In the genomic region with DNA sequence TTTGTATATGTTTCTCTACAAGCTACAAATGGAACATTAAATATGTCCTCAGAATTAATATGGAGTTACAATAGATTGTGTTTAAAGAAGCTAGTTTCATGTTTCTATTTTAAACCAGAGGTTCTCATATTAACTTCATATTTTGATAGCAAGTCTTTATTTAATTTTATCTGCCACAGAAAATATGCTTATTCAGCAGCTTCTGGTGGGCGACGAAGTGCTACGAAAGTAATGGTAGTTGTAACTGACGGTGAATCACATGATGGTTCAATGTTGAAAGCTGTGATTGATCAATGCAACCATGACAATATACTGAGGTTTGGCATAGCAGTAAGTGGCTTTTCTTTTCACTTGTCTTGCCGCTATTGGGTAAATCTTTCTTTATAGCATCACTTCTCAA, we compare ENCODE assay signal across 27 cellular contexts. TPM values are rescaled to one million over a fixed set of nuclear protein-coding genes. Genes with fewer than 3 reads are reported as not detected.
DNase-seq lines count a peak whose midpoint lies in the region; ATAC-seq, FAIRE-seq and TF ChIP-seq lines count a peak whose summit lies in the region.
"Had no signal": no experiment of that assay in that cellular context is flagged by ENCODE, and none has a peak within 500 bp of the region (broad histone marks: within the 10 kb centered on the region; RNA-seq: fewer than 3 reads in every experiment).

No MANE protein-coding gene starts in this region.

- peaks cover 3% of the 10 kb centered on the region for H3K9me3 Mint-ChIP-seq in activated CD4-positive, alpha-beta T cell treated with anti-CD3 and anti-CD28 coated beads, Interleukin-2, amount 10 ng/mL, durations not matched to agents 24 days and 14 days
- H3K9me3 Mint-ChIP-seq: CD14-positive monocyte; CD4-positive, alpha-beta memory T cell; CD4-positive, CD25-positive, alpha-beta regulatory T cell; CD8-positive, alpha-beta memory T cell had no signal

- ATAC-seq in A549, result no peak
- no peak for ATAC-seq in IMR-90 (ENCODE audit: low read depth)
- no peak for ATAC-seq in GM21447 (IDR thresholded peaks at IDR 0.05; ENCODE audit: unreplicated experiment)
- ATAC-seq: GM12878 had no signal

- no peak overlapping the region for H3K27ac Mint-ChIP-seq in activated CD4-positive, alpha-beta T cell treated with anti-CD3 and anti-CD28 coated beads, Interleukin-2, amount 10 ng/mL, durations not matched to agents 24 days and 14 days
- H3K27ac Mint-ChIP-seq: CD14-positive monocyte; CD4-positive, alpha-beta memory T cell; CD4-positive, CD25-positive, alpha-beta regulatory T cell; CD8-positive, alpha-beta memory T cell had no signal

- intact Hi-C loops in activated CD4-positive, alpha-beta T cell treated with anti-CD3 and anti-CD28 coated beads, Interleukin-2, amount 10 ng/mL, durations not matched to agents 24 days and 14 days (cut with micrococcal nuclease), result no loop called here
- intact Hi-C loops in IMR-90 (cut with micrococcal nuclease), result no loop called here

- H3K18ac ChIP-seq in IMR-90 (ENCODE audit: low read depth, low read length) (no peak overlapping the region), H1 (ENCODE audit: extremely low read depth, low read length) (no peak overlapping the region)

- H3K9me3 ChIP-seq in A549 (no peaks in the 10 kb centered on the region), IMR-90 (ENCODE audit: control insufficient read depth, insufficient read depth, low read length) (no peaks in the 10 kb centered on the region), H1 (ENCODE audit: insufficient read depth in 2 of 2, low read depth in 1 of 2, low read length in 1 of 2) (no peaks in the 10 kb centered on the region)
- H3K9me3 ChIP-seq: BE2C, BLaER1 had no signal

- TF ChIP-seq POLR2A in A549 (IDR thresholded peaks at IDR 0.05; ENCODE audit: low read length) (no peak), IMR-90 (IDR thresholded peaks at IDR 0.05; ENCODE audit: low read depth, low read length) (no peak), H1 (IDR thresholded peaks at IDR 0.05; ENCODE audit: control extremely low read depth in 1 of 2, low read depth in 2 of 2, low read length in 2 of 2) (no peak)

- H3K36me3 Mint-ChIP-seq in activated CD4-positive, alpha-beta T cell treated with anti-CD3 and anti-CD28 coated beads, Interleukin-2, amount 10 ng/mL, durations not matched to agents 24 days and 14 days (ENCODE audit: low read depth), result peaks cover 40% of the 10 kb centered on the region
- H3K36me3 Mint-ChIP-seq: CD14-positive monocyte; CD4-positive, CD25-positive, alpha-beta regulatory T cell; CD8-positive, alpha-beta memory T cell had no signal

- no peak overlapping the region for H4K91ac ChIP-seq in IMR-90 (ENCODE audit: insufficient read depth, low read depth, low read length)
- no peak overlapping the region for H4K91ac ChIP-seq in H1 (replicated peaks; ENCODE audit: insufficient read length, low read length)

- H3K4me3 Mint-ChIP-seq in activated CD4-positive, alpha-beta T cell treated with anti-CD3 and anti-CD28 coated beads, Interleukin-2, amount 10 ng/mL, durations not matched to agents 24 days and 14 days, result no peak overlapping the region
- H3K4me3 Mint-ChIP-seq: CD14-positive monocyte; CD4-positive, alpha-beta memory T cell; CD4-positive, CD25-positive, alpha-beta regulatory T cell; CD8-positive, alpha-beta memory T cell had no signal

- no TSS peak for BruUV-seq in IMR-90 (replicated peaks; lab: Mats Ljungman, UMichigan)

- H4K8ac ChIP-seq in IMR-90 (ENCODE audit: low read depth in 2 of 2, low read length in 2 of 2) (no peak overlapping the region), H1 (ENCODE audit: extremely low read depth, insufficient read depth, low read length) (no peak overlapping the region)

- dilution Hi-C loops in IMR-90 (cut with HindIII; ENCODE audit: low sequenced_read_pairs, unreplicated experiment), result loop anchor here (25.0 kb wide), 1 partner anchor 93 kb away; no protein-coding TSS in a partner anchor

- TF ChIP-seq RAD21 in A549 (conservative IDR thresholded peaks at IDR 0.05 in 1 of 2, IDR thresholded peaks at IDR 0.05 in 1 of 2) (no peak), IMR-90 (IDR thresholded peaks at IDR 0.05; ENCODE audit: low read length) (no peak), H1 (IDR thresholded peaks at IDR 0.05 in 1 of 2, conservative IDR thresholded peaks at IDR 0.05 in 1 of 2; ENCODE audit: low read depth in 2 of 2, low read length in 2 of 2) (no peak)

- TF ChIP-seq CTCF in A549 (IDR thresholded peaks at IDR 0.05), result no peak
- no peak for TF ChIP-seq CTCF in IMR-90 (conservative IDR thresholded peaks at IDR 0.05; ENCODE audit: low read depth, low read length)
- TF ChIP-seq CTCF in H1 (IDR thresholded peaks at IDR 0.05; ENCODE audit: control extremely low read depth in 1 of 3, insufficient read depth in 1 of 3, low read depth in 1 of 3, low read length in 3 of 3), result no peak

- H3K9ac ChIP-seq in IMR-90 (ENCODE audit: low read depth, low read length) (no peak overlapping the region), H1 (replicated peaks in 1 of 4; ENCODE audit: extremely low read depth in 1 of 4, low read depth in 3 of 4, low read length in 3 of 4) (no peak overlapping the region)
- H3K9ac ChIP-seq: BLaER1 had no signal

- H3K36me3 ChIP-seq in IMR-90 (ENCODE audit: control insufficient read depth, insufficient read depth, low read length), result peaks cover 31% of the 10 kb centered on the region
- H3K36me3 ChIP-seq in H1 (ENCODE audit: control insufficient read depth in 2 of 4, insufficient read depth in 4 of 4, low read length in 3 of 4), result no peaks in the 10 kb centered on the region
- H3K36me3 ChIP-seq: BE2C, BLaER1 had no signal

- no peak overlapping the region for H3K4ac ChIP-seq in IMR-90 (ENCODE audit: low read depth, low read length)
- H3K4ac ChIP-seq in H1 (replicated peaks; ENCODE audit: insufficient read length, low read depth, low read length), result no peak overlapping the region

- H3K4me3 ChIP-seq in A549, result no peak overlapping the region
- no peak overlapping the region for H3K4me3 ChIP-seq in IMR-90 (ENCODE audit: insufficient read depth, low read depth, low read length)
- no peak overlapping the region for H3K4me3 ChIP-seq in H1 (ENCODE audit: extremely low read depth in 1 of 4, insufficient read depth in 2 of 4, low read depth in 3 of 4, low read length in 4 of 4)
- H3K4me3 ChIP-seq: BLaER1, GM12878 had no signal

- H2BK20ac ChIP-seq in IMR-90 (ENCODE audit: low read depth, low read length), result no peak overlapping the region
- H2BK20ac ChIP-seq in H1 (ENCODE audit: low read length), result no peak overlapping the region

- no peaks in the 10 kb centered on the region for H3K27me3 Mint-ChIP-seq in activated CD4-positive, alpha-beta T cell treated with anti-CD3 and anti-CD28 coated beads, Interleukin-2, amount 10 ng/mL, durations not matched to agents 24 days and 14 days

- in situ Hi-C loops in IMR-90 (cut with MboI; ENCODE audit: low sequenced_read_pairs), result no loop called here

- H4K5ac ChIP-seq in IMR-90 (ENCODE audit: low read depth, low read length) (no peak overlapping the region), H1 (ENCODE audit: insufficient read length, low read depth, low read length) (no peak overlapping the region)

- WGBS in A549 (ENCODE audit: missing lambda C conversion rate), result 83% methylated on average over 5 of the region's 5 CpGs
- no CpG with 5 or more reads among the region's 5 CpGs for WGBS in IMR-90 (ENCODE audit: extremely low coverage in 2 of 2, insufficient read length in 1 of 2), 2 experiments
- WGBS in H1 (ENCODE audit: extremely low coverage in 1 of 2, insufficient coverage in 1 of 2, insufficient read length in 1 of 2, insufficient replicate concordance in 2 of 2, low coverage in 1 of 2, low lambda C conversion rate in 2 of 2, missing lambda C conversion rate in 1 of 2), 2 experiments, result 72% methylated on average over 5 of the region's 5 CpGs; no CpG with 5 or more reads in 1 of the 2 experiments

- no peak overlapping the region for H2BK120ac ChIP-seq in IMR-90 (ENCODE audit: low read depth, low read length)
- no peak overlapping the region for H2BK120ac ChIP-seq in H1 (replicated peaks; ENCODE audit: low read depth, low read length)

- H2AK9ac ChIP-seq in IMR-90 (replicated peaks; ENCODE audit: low read depth, low read length, poor library complexity), result no peak overlapping the region

- peak; percentile 21 for DNase-seq in activated CD4-positive, alpha-beta T cell treated with anti-CD3 and anti-CD28 coated beads, Interleukin-2, amount 10 ng/mL, durations not matched to agents 24 days and 14 days
- no peak for DNase-seq in activated CD4-positive, alpha-beta T cell treated with anti-CD3 and anti-CD28 coated beads for 4 hours
- DNase-seq in A549 (ENCODE audit: low read depth in 1 of 2, low spot score in 1 of 2) (no peak), IMR-90 (no peak), H1 (ENCODE audit: low read depth in 1 of 2, low spot score in 2 of 2) (no peak)
- DNase-seq in NK-92 treated with Interleukin-12 subunit alpha and Interleukin-12 subunit beta, amount 100 ng/mL, for 24 hours (lab: John Stamatoyannopoulos, UW), result no peak
- DNase-seq: ACHN; BE2C; C1 segment of cervical spinal cord; CD4-positive, alpha-beta memory T cell; CD4-positive, CD25-positive, alpha-beta regulatory T cell; CD8-positive, alpha-beta memory T cell; COR-L47; DMS 273 treated with DMSO at 0.1 percent for 48 hours; DMS153; DMS53; DMS79; DND-41; EL; GDM1 had no signal

- H3K79me1 ChIP-seq in IMR-90 (ENCODE audit: low read depth in 1 of 2, low read length in 2 of 2) (peaks cover 8 to 20% of the 10 kb centered on the region in 2 experiments; a peak in 3 of 4 replicates), H1 (ENCODE audit: low read depth, low read length) (no peaks in the 10 kb centered on the region)

- no peak overlapping the region for H2AK5ac ChIP-seq in IMR-90 (ENCODE audit: low read depth, low read length)
- no peak overlapping the region for H2AK5ac ChIP-seq in H1 (ENCODE audit: low read depth, low read length)

- H3K27me3 ChIP-seq in IMR-90 (ENCODE audit: control insufficient read depth, insufficient read depth, low read length), result no peaks in the 10 kb centered on the region
- no peaks in the 10 kb centered on the region for H3K27me3 ChIP-seq in H1 (replicated peaks in 1 of 4; ENCODE audit: control insufficient read depth in 3 of 4, extremely low read depth in 1 of 4, insufficient read depth in 3 of 4, low read length in 3 of 4)
- H3K27me3 ChIP-seq: BLaER1 had no signal

- 0 out of 2 replicates have a peak, but pooled peaks cover 4% of the 10 kb centered on the region for H3K9me1 ChIP-seq in IMR-90 (ENCODE audit: insufficient read depth, low read length)

- no peak overlapping the region for H3K14ac ChIP-seq in IMR-90 (replicated peaks; ENCODE audit: low read depth, low read length)
- no peak overlapping the region for H3K14ac ChIP-seq in H1 (ENCODE audit: insufficient read length)

- H4K20me1 ChIP-seq in IMR-90 (ENCODE audit: insufficient read depth, low read length) (no peaks in the 10 kb centered on the region), H1 (replicated peaks in 1 of 2; ENCODE audit: control insufficient read depth in 1 of 2, insufficient read depth in 2 of 2, low read length in 2 of 2) (no peaks in the 10 kb centered on the region)
- H4K20me1 ChIP-seq: BLaER1 had no signal

- H2BK12ac ChIP-seq in H1 (ENCODE audit: low read depth, low read length), result no peak overlapping the region

- H3K23me2 ChIP-seq in H1 (ENCODE audit: low read depth, low read length), result no peaks in the 10 kb centered on the region

- H3K23ac ChIP-seq in IMR-90 (ENCODE audit: low read depth, low read length) (no peak overlapping the region), H1 (ENCODE audit: insufficient read length) (no peak overlapping the region)

- POLR2A ChIA-PET in A549 (lab: Yijun Ruan, JAX) (no interaction called here), IMR-90 (lab: Charles Lee; ENCODE audit: unreplicated experiment) (no interaction called here), H1 (lab: Charles Lee; ENCODE audit: partially characterized antibody) (no interaction called here)

- H3K79me2 ChIP-seq in H1 (ENCODE audit: control insufficient read depth in 1 of 2, insufficient read depth in 2 of 2, low read length in 2 of 2), result no peaks in the 10 kb centered on the region

- FAIRE-seq in A549 (lab: Jason Lieb, UNC) (no peak), H1 (lab: Jason Lieb, UNC) (no peak)
- FAIRE-seq: GM12878, GM12892, GM18507 had no signal

- H3K4me2 ChIP-seq in A549 (no peak overlapping the region), IMR-90 (ENCODE audit: low read depth, low read length) (no peak overlapping the region), H1 (ENCODE audit: insufficient read depth in 1 of 2, low read depth in 2 of 2, low read length in 2 of 2) (no peak overlapping the region)
- H3K4me2 ChIP-seq: BLaER1 had no signal

- no peaks in the 10 kb centered on the region for H3K4me1 ChIP-seq in A549
- no peaks in the 10 kb centered on the region for H3K4me1 ChIP-seq in IMR-90 (ENCODE audit: control insufficient read depth, insufficient read depth, low read length)
- peaks cover 0 to 2% (median 0%) of the 10 kb centered on the region in 4 experiments; a peak in 1 of 7 replicates for H3K4me1 ChIP-seq in H1 (replicated peaks in 1 of 4; ENCODE audit: control insufficient read depth in 3 of 4, insufficient read depth in 4 of 4, low read length in 3 of 4)
- H3K4me1 ChIP-seq: BE2C had no signal

- H2BK5ac ChIP-seq in IMR-90 (ENCODE audit: low read depth, low read length, poor library complexity, severe bottlenecking) (no peak overlapping the region), H1 (ENCODE audit: low read depth, low read length) (no peak overlapping the region)

- H3K56ac ChIP-seq in IMR-90 (ENCODE audit: extremely low read depth, insufficient read depth, low read length), result no peak overlapping the region
- H3K56ac ChIP-seq in H1 (replicated peaks; ENCODE audit: insufficient read length, low read depth, low read length), result no peak overlapping the region

- no peak overlapping the region for H2BK15ac ChIP-seq in IMR-90 (ENCODE audit: low read depth, low read length)
- H2BK15ac ChIP-seq in H1 (ENCODE audit: low read length), result no peak overlapping the region

- H3K27ac ChIP-seq in A549, result no peak overlapping the region
- H3K27ac ChIP-seq in IMR-90 (ENCODE audit: insufficient read depth, low read length), result no peak overlapping the region
- no peak overlapping the region for H3K27ac ChIP-seq in H1 (ENCODE audit: low read depth, low read length)
- H3K27ac ChIP-seq: 22Rv1, BLaER1 had no signal

- CTCF ChIA-PET in A549 (lab: Yijun Ruan, JAX), result interaction anchor here (1.2 kb wide), 1 partner anchor 107 kb away, joined by 3 read pairs; no protein-coding TSS in a partner anchor
- CTCF ChIA-PET in IMR-90 (lab: Yijun Ruan, JAX), result no interaction called here
- CTCF ChIA-PET in H1 (lab: Charles Lee; ENCODE audit: partially characterized antibody), result interaction anchor here (1.3 to 1.8 kb wide), 2 partner anchors 11 to 106 kb away, joined by 4 to 10 read pairs; no protein-coding TSS in a partner anchor

- TF ChIP-seq EP300 in A549 (IDR thresholded peaks at IDR 0.05) (no peak), H1 (IDR thresholded peaks at IDR 0.05; ENCODE audit: borderline replicate concordance in 1 of 2, low read depth in 2 of 2, low read length in 2 of 2) (no peak)

- peaks cover under 1% of the 10 kb centered on the region for H3K4me1 Mint-ChIP-seq in activated CD4-positive, alpha-beta T cell treated with anti-CD3 and anti-CD28 coated beads, Interleukin-2, amount 10 ng/mL, durations not matched to agents 24 days and 14 days
- H3K4me1 Mint-ChIP-seq: CD14-positive monocyte; CD4-positive, alpha-beta memory T cell; CD4-positive, CD25-positive, alpha-beta regulatory T cell; CD8-positive, alpha-beta memory T cell had no signal

- H2AFZ ChIP-seq in IMR-90 (replicated peaks; ENCODE audit: low read length, poor library complexity), result no peak overlapping the region
- no peak overlapping the region for H2AFZ ChIP-seq in H1 (ENCODE audit: low read length)

RNA-seq across cellular contexts. Expression of a gene that starts 54.2 kb away (rescaled TPM):
- 16.5 and 18.4 TPM in 2 replicates for total RNA-seq in activated CD4-positive, alpha-beta T cell treated with anti-CD3 and anti-CD28 coated beads, Interleukin-2, amount 10 ng/mL, durations not matched to agents 24 days and 14 days
- 44.3 and 75.3 TPM in 2 replicates for polyA plus RNA-seq in A549 (2011; rRNA removed)
- polyA plus RNA-seq in A549 (2012; cell fraction: cytosol; rRNA removed), result 18.3 and 21.4 TPM in 2 replicates
- 3.3 and 5.2 TPM in 2 replicates for polyA plus RNA-seq in A549 (2012; cell fraction: nucleus; rRNA removed)
- 47.7 to 51.0 TPM (median 50.2 TPM) in 3 replicates for polyA plus RNA-seq in A549 (2017; fragmentation: RNase III; extraction: RNeasy Plus Mini Kit Qiagen cat#74134 plus additional on column Dnase treatment)
- 7.5 and 8.9 TPM in 2 replicates for polyA minus RNA-seq in A549 (2011; rRNA and poly(A)+ RNA removed)
- total RNA-seq in IMR-90 (2012; rRNA removed), result 36.4 and 62.5 TPM in 2 replicates
- polyA plus RNA-seq in IMR-90 (2012; rRNA removed), result 32.8 and 40.0 TPM in 2 replicates
- 4.7 and 5.5 TPM in 2 replicates for polyA plus RNA-seq in IMR-90 (2012; cell fraction: cytosol; rRNA removed)
- polyA plus RNA-seq in IMR-90 (2012; cell fraction: nucleus; rRNA removed; ENCODE audit: low replicate concordance), result 1.2 and 13.8 TPM in 2 replicates
- 15.5 and 16.1 TPM in 2 replicates for total RNA-seq in H1 (2021; fragmentation: NEBNext Ultra II Directional; extraction: Animal tissue kit (Norgen Biotek cat#: 25700))
- polyA plus RNA-seq in H1 (2011; rRNA removed), result 3.3 and 6.7 TPM in 2 replicates
- polyA plus RNA-seq in H1 (2011; cell fraction: cytosol; rRNA removed), result 10.5 TPM
- polyA plus RNA-seq in H1 (2011; cell fraction: nucleus; rRNA removed), result 1.8 TPM
- 10.4 to 19.2 TPM (median 11.1 TPM) in 4 replicates for polyA plus RNA-seq in H1 (2012, experiment 1 of 2)
- 2.8 TPM for polyA plus RNA-seq in H1 (2012, experiment 2 of 2)
- polyA plus RNA-seq in H1 (2013, experiment 1 of 2), result 11.4 TPM
- 12.4 TPM for polyA plus RNA-seq in H1 (2013, experiment 2 of 2)
- 5.0 TPM in 2 replicates for polyA minus RNA-seq in H1 (2011; rRNA and poly(A)+ RNA removed)
- polyA minus RNA-seq in H1 (2011; cell fraction: cytosol; rRNA and poly(A)+ RNA removed), result 2.5 TPM
- polyA minus RNA-seq in H1 (2011; cell fraction: nucleus; rRNA and poly(A)+ RNA removed), result 7.3 TPM
